ENCODE assay signal across 1 cellular context in the genomic region with DNA sequence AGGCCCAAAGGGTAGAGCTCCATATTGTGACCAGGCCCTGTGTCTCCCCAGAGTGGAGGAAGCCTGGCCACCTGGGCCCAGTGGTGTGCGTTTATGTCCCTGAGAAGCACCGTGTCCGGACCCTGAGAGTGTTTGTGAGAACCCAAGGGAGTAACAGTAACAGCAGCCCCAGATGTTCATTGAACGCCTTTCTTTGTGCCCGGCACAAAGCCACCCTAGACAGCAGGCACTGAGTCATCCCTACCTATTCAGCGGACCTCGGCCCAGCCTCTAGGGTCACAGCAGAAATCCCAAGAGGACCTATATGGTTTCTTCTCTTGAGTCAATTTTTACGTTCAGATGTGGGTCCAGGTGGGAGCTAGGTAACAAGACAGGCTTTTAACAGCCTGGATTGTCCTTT.
TF ChIP-seq lines count a peak whose summit lies in the region.

No MANE protein-coding gene starts in this region.

TF ChIP-seq in IMR-90, 13 proteins besides CTCF, POLR2A, EP300 and RAD21 (continued from another document):
- TF ChIP-seq, protein P1, sequence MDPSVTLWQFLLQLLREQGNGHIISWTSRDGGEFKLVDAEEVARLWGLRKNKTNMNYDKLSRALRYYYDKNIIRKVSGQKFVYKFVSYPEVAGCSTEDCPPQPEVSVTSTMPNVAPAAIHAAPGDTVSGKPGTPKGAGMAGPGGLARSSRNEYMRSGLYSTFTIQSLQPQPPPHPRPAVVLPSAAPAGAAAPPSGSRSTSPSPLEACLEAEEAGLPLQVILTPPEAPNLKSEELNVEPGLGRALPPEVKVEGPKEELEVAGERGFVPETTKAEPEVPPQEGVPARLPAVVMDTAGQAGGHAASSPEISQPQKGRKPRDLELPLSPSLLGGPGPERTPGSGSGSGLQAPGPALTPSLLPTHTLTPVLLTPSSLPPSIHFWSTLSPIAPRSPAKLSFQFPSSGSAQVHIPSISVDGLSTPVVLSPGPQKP (IDR thresholded peaks at IDR 0.05; ENCODE audit: borderline replicate concordance, low read depth, low read length) = no peak
- TF ChIP-seq MAZ (IDR thresholded peaks at IDR 0.05; ENCODE audit: borderline replicate concordance, low read depth, low read length) (no peak), CEBPB (IDR thresholded peaks at IDR 0.05; ENCODE audit: low read depth, low read length) (no peak), NFE2L2 (IDR thresholded peaks at IDR 0.05; ENCODE audit: low read depth, low read length) (no peak), RFX5 (IDR thresholded peaks at IDR 0.05; ENCODE audit: low read depth, low read length) (no peak), SMC3 (IDR thresholded peaks at IDR 0.05; ENCODE audit: low read depth, low read length) (no peak), FOS (IDR thresholded peaks at IDR 0.05; ENCODE audit: low read depth, low read length) (no peak), RCOR1 (IDR thresholded peaks at IDR 0.05; ENCODE audit: insufficient replicate concordance, low read length) (no peak)
